Comparison of ENCODE assay signal across 15 cellular contexts in genomic region chr3:162774613-162775100, GRCh38.
"Had no signal": no experiment of that assay in that cellular context is flagged by ENCODE, and none has a peak within 500 bp of the region (broad histone marks: within the 10 kb centered on the region; RNA-seq: fewer than 3 reads in every experiment).

No MANE protein-coding gene starts in this region.

- H3K36me3 ChIP-seq: sigmoid colon, tibial nerve, upper lobe of right lung, vagina had no signal

- H3K9me3 ChIP-seq: sigmoid colon, testis, tibial nerve, upper lobe of right lung, vagina had no signal

- H3K27me3 ChIP-seq: foreskin keratinocyte, sigmoid colon, testis, tibial nerve, upper lobe of right lung, vagina had no signal

- DNase-seq: effector memory CD8-positive, alpha-beta T cell; foreskin keratinocyte; naive thymus-derived CD4-positive, alpha-beta T cell; nephron progenitor cell; posterior cingulate gyrus; sigmoid colon; stimulated activated CD4-positive, alpha-beta T cell treated with anti-CD3 and anti-CD28 coated beads, Interleukin-2, amount 100 ng/mL, for 24 hours; stimulated activated CD4-positive, alpha-beta T cell treated with anti-CD3 and anti-CD28 coated beads, Interleukin-4, amount 100 ng/mL, for 4 hours; stimulated activated naive B cell treated with anti-CD40 and anti-IgM and Interleukin-4, amounts not matched to agents 10 μg/mL and 1 μg/mL and 100 μg/mL, for 72 hours; stimulated activated naive CD8-positive, alpha-beta T cell treated with anti-CD3 and anti-CD28 coated beads, Interleukin-15, amount 100 ng/mL, for 72 hours; testis; upper lobe of right lung had no signal

- H3K27ac ChIP-seq: foreskin keratinocyte, sigmoid colon, skin epidermis, testis, tibial nerve, upper lobe of right lung, vagina had no signal

- H3K4me1 ChIP-seq: foreskin keratinocyte, testis, tibial nerve, upper lobe of right lung, vagina had no signal

- H3K4me3 ChIP-seq: sigmoid colon, skin epidermis, testis, tibial nerve, upper lobe of right lung, vagina had no signal

- ATAC-seq: effector memory CD8-positive, alpha-beta T cell; foreskin keratinocyte; naive thymus-derived CD4-positive, alpha-beta T cell; stimulated activated naive B cell treated with anti-CD40 and anti-IgM and Interleukin-4, amounts not matched to agents 10 μg/mL and 1 μg/mL and 100 μg/mL, for 72 hours; stimulated activated naive CD8-positive, alpha-beta T cell treated with anti-CD3 and anti-CD28 coated beads, Interleukin-15, amount 100 ng/mL, for 72 hours; upper lobe of right lung had no signal
